Comparison of ENCODE assay signal across 33 cellular contexts in the genomic region with DNA sequence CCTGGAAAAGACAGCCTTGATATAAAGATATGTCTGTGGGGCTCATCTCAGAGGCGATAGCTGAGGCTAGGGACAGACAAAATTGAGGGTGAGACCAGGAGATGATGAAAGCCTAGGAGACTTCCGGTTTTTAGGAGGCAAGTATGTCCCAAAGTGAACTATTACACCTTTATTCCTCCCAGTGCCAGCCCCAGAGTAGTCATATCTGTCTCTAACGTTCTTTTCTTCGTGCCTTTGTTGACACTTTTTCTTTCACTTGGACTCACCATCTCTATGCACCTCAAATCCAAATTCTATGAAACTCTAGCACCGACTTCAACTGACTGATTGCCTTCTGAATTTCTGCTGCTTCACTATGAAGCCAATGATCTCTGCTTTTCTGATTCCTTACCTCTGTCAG.
DNase-seq lines count a peak whose midpoint lies in the region; ATAC-seq and TF ChIP-seq lines count a peak whose summit lies in the region.
"Had no signal": no experiment of that assay in that cellular context is flagged by ENCODE, and none has a peak within 500 bp of the region (broad histone marks: within the 10 kb centered on the region; RNA-seq: fewer than 3 reads in every experiment).

No MANE protein-coding gene starts in this region.

- H4K20me1 ChIP-seq in Karpas-422 (ENCODE audit: insufficient read depth, low read depth, low read length): no peaks in the 10 kb centered on the region

- no peak for DNase-seq in activated T-cell treated with anti-CD3 and anti-CD28 coated beads, Interleukin-2, amount 50 U/mL, for 72 hours
- no peak for DNase-seq in activated T-cell treated with anti-CD3 and anti-CD28 coated beads, Interleukin-2, amount 50 U/mL, for 48 hours
- no peak for DNase-seq in Karpas-422
- DNase-seq in activated CD8-positive, alpha-beta T cell treated with anti-CD3 and anti-CD28 coated beads for 36 hours: no peak
- no peak for DNase-seq in naive thymus-derived CD8-positive, alpha-beta T cell
- DNase-seq in activated CD4-positive, CD25-positive, alpha-beta regulatory T cell treated with anti-CD3 and anti-CD28 coated beads, Interleukin-2, amount 50 U/mL, for 72 hours: no peak
- no peak for DNase-seq in Ammon's horn (ENCODE audit: low spot score)
- DNase-seq: activated gamma-delta T cell; C1 segment of cervical spinal cord; cortex of kidney; effector memory CD8-positive, alpha-beta T cell; erythroblast; head of caudate nucleus; kidney; midbrain; MM.1S; NCI-H1436; NCI-H2081 treated with DMSO at 0.1 percent for 48 hours; NCI-H345; NCI-H748 treated with DMSO at 0.1 percent for 48 hours; ovary; retina; SJCRH30; stimulated activated CD4-positive, alpha-beta T cell treated with anti-CD3 and anti-CD28 coated beads, Interleukin-1b, Interleukin-23, amount 100 ng/mL, for 48 hours; stimulated activated CD8-positive, alpha-beta memory T cell treated with anti-CD3 and anti-CD28 coated beads, Interleukin-4, amount 100 ng/mL, for 48 hours; trophoblast cell had no signal

- H3K4me3 Mint-ChIP-seq in activated T-cell treated with anti-CD3 and anti-CD28 coated beads, Interleukin-2, amount 50 U/mL, for 72 hours: peak overlapping the region; percentile 25 to 32
- H3K4me3 Mint-ChIP-seq in activated CD8-positive, alpha-beta T cell treated with anti-CD3 and anti-CD28 coated beads for 36 hours: no peak overlapping the region
- peak overlapping the region in 2 of 10 donors; percentile 18 to 22 for H3K4me3 Mint-ChIP-seq in naive thymus-derived CD8-positive, alpha-beta T cell
- H3K4me3 Mint-ChIP-seq: nephron had no signal

- H3K9me3 Mint-ChIP-seq in activated T-cell treated with anti-CD3 and anti-CD28 coated beads, Interleukin-2, amount 50 U/mL, for 72 hours: no peaks in the 10 kb centered on the region
- peaks cover 2% of the 10 kb centered on the region for H3K9me3 Mint-ChIP-seq in activated CD8-positive, alpha-beta T cell treated with anti-CD3 and anti-CD28 coated beads for 36 hours
- H3K9me3 Mint-ChIP-seq in naive thymus-derived CD8-positive, alpha-beta T cell: peaks cover 0 to 2% (median 0%) of the 10 kb centered on the region in 9 donors
- H3K9me3 Mint-ChIP-seq: effector memory CD8-positive, alpha-beta T cell; nephron had no signal

- H3K4me2 ChIP-seq in Karpas-422 (ENCODE audit: low read depth, low read length, poor library complexity, severe bottlenecking): no peak overlapping the region
- H3K4me2 ChIP-seq: smooth muscle cell had no signal

- CTCF ChIA-PET in activated CD8-positive, alpha-beta T cell treated with anti-CD3 and anti-CD28 coated beads for 36 hours (lab: Charles Lee): interaction anchor here (1.0 to 2.2 kb wide), 10 partner anchors 10 to 96 kb away, joined by 3 to 11 read pairs (median 4); a partner anchor contains a TSS

- no peaks in the 10 kb centered on the region for H3K27me3 Mint-ChIP-seq in activated T-cell treated with anti-CD3 and anti-CD28 coated beads, Interleukin-2, amount 50 U/mL, for 72 hours (ENCODE audit: low read depth)
- H3K27me3 Mint-ChIP-seq in activated CD8-positive, alpha-beta T cell treated with anti-CD3 and anti-CD28 coated beads for 36 hours: no peaks in the 10 kb centered on the region
- H3K27me3 Mint-ChIP-seq in naive thymus-derived CD8-positive, alpha-beta T cell: no peaks in the 10 kb centered on the region
- H3K27me3 Mint-ChIP-seq: effector memory CD8-positive, alpha-beta T cell had no signal

- H3K36me3 ChIP-seq in Karpas-422 (ENCODE audit: insufficient read depth, low read length): no peaks in the 10 kb centered on the region
- H3K36me3 ChIP-seq: ascending aorta, cardiac muscle cell, ovary, SJCRH30 had no signal

- H3K4me1 Mint-ChIP-seq in activated T-cell treated with anti-CD3 and anti-CD28 coated beads, Interleukin-2, amount 50 U/mL, for 72 hours (ENCODE audit: low read depth): peaks cover 92% of the 10 kb centered on the region
- H3K4me1 Mint-ChIP-seq in activated CD8-positive, alpha-beta T cell treated with anti-CD3 and anti-CD28 coated beads for 36 hours (ENCODE audit: low read depth): peaks cover 61% of the 10 kb centered on the region
- peaks cover 23 to 75% (median 65%) of the 10 kb centered on the region in 4 donors for H3K4me1 Mint-ChIP-seq in naive thymus-derived CD8-positive, alpha-beta T cell
- H3K4me1 Mint-ChIP-seq: nephron had no signal

- H3K9me3 ChIP-seq in Karpas-422 (ENCODE audit: low read length): no peaks in the 10 kb centered on the region
- H3K9me3 ChIP-seq: ascending aorta, ovary, SJCRH30 had no signal

- H3K9ac ChIP-seq in Karpas-422 (ENCODE audit: low read length): no peak overlapping the region

- POLR2A ChIA-PET in activated CD8-positive, alpha-beta T cell treated with anti-CD3 and anti-CD28 coated beads for 36 hours (lab: Charles Lee): interaction anchor here (1.2 to 2.7 kb wide), 3 partner anchors 15 to 98 kb away, joined by 4 to 9 read pairs (median 5); a partner anchor contains a TSS
- POLR2A ChIA-PET in naive thymus-derived CD8-positive, alpha-beta T cell (lab: Charles Lee): interaction anchor here (0.7 to 1.4 kb wide), 5 partner anchors 11 to 94 kb away, joined by 3 to 6 read pairs (median 3); a partner anchor contains a TSS

- H3K36me3 Mint-ChIP-seq in activated T-cell treated with anti-CD3 and anti-CD28 coated beads, Interleukin-2, amount 50 U/mL, for 72 hours (ENCODE audit: insufficient read depth in 2 of 2): peaks cover 0 to 2% of the 10 kb centered on the region in 2 donors
- H3K36me3 Mint-ChIP-seq in activated CD8-positive, alpha-beta T cell treated with anti-CD3 and anti-CD28 coated beads for 36 hours (ENCODE audit: low read depth): peaks cover 12% of the 10 kb centered on the region
- no peaks in the 10 kb centered on the region for H3K36me3 Mint-ChIP-seq in naive thymus-derived CD8-positive, alpha-beta T cell

- peaks cover 19% of the 10 kb centered on the region for H3K4me1 ChIP-seq in Karpas-422 (ENCODE audit: low read length)
- H3K4me1 ChIP-seq: ascending aorta, SJCRH30 had no signal

- peak overlapping the region; percentile 35 for H3K27ac Mint-ChIP-seq in activated T-cell treated with anti-CD3 and anti-CD28 coated beads, Interleukin-2, amount 50 U/mL, for 72 hours
- peak overlapping the region; percentile 56 for H3K27ac Mint-ChIP-seq in activated CD8-positive, alpha-beta T cell treated with anti-CD3 and anti-CD28 coated beads for 36 hours
- H3K27ac Mint-ChIP-seq in naive thymus-derived CD8-positive, alpha-beta T cell: peak overlapping the region in 6 of 10 donors; percentile 7 to 76 (median 14)
- H3K27ac Mint-ChIP-seq: effector memory CD8-positive, alpha-beta T cell; nephron had no signal

- ATAC-seq in activated T-cell treated with anti-CD3 and anti-CD28 coated beads, Interleukin-2, amount 50 U/mL, for 72 hours (replicated peaks in 1 of 2): peak; percentile 67 to 74
- ATAC-seq in activated CD8-positive, alpha-beta T cell treated with anti-CD3 and anti-CD28 coated beads for 36 hours: no peak
- ATAC-seq in naive thymus-derived CD8-positive, alpha-beta T cell: no peak
- no peak for ATAC-seq in HG03139 (IDR thresholded peaks at IDR 0.05; ENCODE audit: unreplicated experiment)
- ATAC-seq: activated CD4-positive, CD25-positive, alpha-beta regulatory T cell treated with anti-CD3 and anti-CD28 coated beads, Interleukin-2, amount 50 U/mL, for 24 hours; effector memory CD8-positive, alpha-beta T cell; GM12878 had no signal

- intact Hi-C loops in activated CD8-positive, alpha-beta T cell treated with anti-CD3 and anti-CD28 coated beads for 36 hours (cut with micrococcal nuclease): no loop called here

- no peaks in the 10 kb centered on the region for H3K27me3 ChIP-seq in Karpas-422 (ENCODE audit: low read length)
- H3K27me3 ChIP-seq: ascending aorta, cardiac muscle cell, ovary, SJCRH30 had no signal

- H3K27ac ChIP-seq in Karpas-422 (ENCODE audit: low read length): no peak overlapping the region
- H3K27ac ChIP-seq: ascending aorta, cardiac muscle cell, ovary, SJCRH30 had no signal

- no peak for TF ChIP-seq CTCF in activated CD8-positive, alpha-beta T cell treated with anti-CD3 and anti-CD28 coated beads for 36 hours (IDR thresholded peaks at IDR 0.05)

- H3K9me2 ChIP-seq in Karpas-422 (replicated peaks; ENCODE audit: insufficient read depth, low read length): no peaks in the 10 kb centered on the region

- H3K79me2 ChIP-seq in Karpas-422 (ENCODE audit: low read length): no peaks in the 10 kb centered on the region

- peak overlapping the region; percentile 49; the same call in 1 of the 2 replicates for H2AFZ ChIP-seq in Karpas-422 (ENCODE audit: low read length)

- no peak overlapping the region for H3K4me3 ChIP-seq in Karpas-422 (ENCODE audit: low read length)
- H3K4me3 ChIP-seq: ascending aorta, cardiac muscle cell, GM12878, ovary, SJCRH30, smooth muscle cell had no signal

Comparison
In these comparisons a context has a peak if more than half of its experiments do, and no peak if none do; other contexts are left out.
1. ATAC-seq: peak in activated T-cell treated with anti-CD3 and anti-CD28 coated beads, Interleukin-2, amount 50 U/mL, for 72 hours (2 of 2); none in activated CD8-positive, alpha-beta T cell treated with anti-CD3 and anti-CD28 coated beads for 36 hours (single experiment), naive thymus-derived CD8-positive, alpha-beta T cell (0 of 2) and HG03139 (single experiment).
2. Peak in every context shown above with its lines, with median percentiles within 50 percentile points of each other: H3K27ac Mint-ChIP-seq.